13 cellular contexts compared by ENCODE assay signal in the genomic region with DNA sequence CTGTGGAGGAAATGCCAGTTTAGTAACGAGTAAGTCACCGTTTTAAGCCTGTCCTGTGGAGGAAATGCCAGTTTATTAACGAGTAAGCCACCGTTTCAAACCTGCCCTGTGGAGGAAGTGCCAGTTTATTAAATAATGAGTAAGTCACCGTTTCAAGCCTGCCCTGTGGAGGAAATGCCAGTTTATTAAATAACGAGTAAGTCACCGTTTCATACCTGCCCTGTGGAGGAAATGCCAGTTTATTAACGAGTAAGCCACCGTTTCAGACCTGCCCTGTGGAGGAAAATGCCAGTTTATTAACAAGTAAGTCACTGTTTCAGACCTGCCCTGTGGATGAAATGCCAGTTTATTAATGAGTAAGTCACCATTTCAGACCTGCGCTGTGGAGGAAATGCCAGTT. TPM values are rescaled to one million over a fixed set of nuclear protein-coding genes. Genes with fewer than 3 reads are reported as not detected.
A peak's percentile ranks its signal among the peaks of the same experiment; 100 is the strongest.
DNase-seq lines count a peak whose midpoint lies in the region; ATAC-seq and TF ChIP-seq lines count a peak whose summit lies in the region.
"Had no signal": no experiment of that assay in that cellular context is flagged by ENCODE, and none has a peak within 500 bp of the region (broad histone marks: within the 10 kb centered on the region; RNA-seq: fewer than 3 reads in every experiment).

No MANE protein-coding gene starts in this region.

- no peak for DNase-seq in CD4-positive, alpha-beta T cell
- DNase-seq in LNCaP clone FGC (ENCODE audit: low read depth) = peak; percentile 41
- peak in 1 of 4 donors; percentile 34 for DNase-seq in body of pancreas
- DNase-seq in glomerular visceral epithelial cell (ENCODE audit: extremely low spot score) = no peak
- no peak for DNase-seq in ascending aorta (ENCODE audit: low spot score in 2 of 2)
- DNase-seq: activated CD4-positive, alpha-beta T cell treated with anti-CD3 and anti-CD28 coated beads, Interleukin-2, amount 50 U/mL, for 48 hours; activated naive CD4-positive, alpha-beta T cell treated with anti-CD3 and anti-CD28 coated beads, Interleukin-2, amount 50 U/mL, for 16 hours; naive thymus-derived CD4-positive, alpha-beta T cell; tibial artery had no signal

- peak overlapping the region; percentile 32 for H3K4me3 ChIP-seq in LNCaP clone FGC (ENCODE audit: low read depth, low read length)
- no peak overlapping the region for H3K4me3 ChIP-seq in body of pancreas
- no peak overlapping the region for H3K4me3 ChIP-seq in mucosa of stomach (ENCODE audit: low read length)
- H3K4me3 ChIP-seq in ascending aorta = no peak overlapping the region
- H3K4me3 ChIP-seq: hepatocyte, tibial artery had no signal

- peak overlapping the region; percentile 3 for H3K9ac ChIP-seq in mucosa of stomach (ENCODE audit: low read length)

- H3K9me3 Mint-ChIP-seq in CD4-positive, alpha-beta T cell = no peaks in the 10 kb centered on the region
- H3K9me3 Mint-ChIP-seq: naive thymus-derived CD4-positive, alpha-beta T cell had no signal

- TF ChIP-seq POLR2A in body of pancreas (IDR thresholded peaks at IDR 0.05) = no peak

- H3K27ac Mint-ChIP-seq in CD4-positive, alpha-beta T cell = peak overlapping the region; percentile 45

- intact Hi-C loops in CD4-positive, alpha-beta T cell (cut with DNase I, micrococcal nuclease) = no loop called here
- intact Hi-C loops in body of pancreas (cut with DNase I) = no loop called here
- intact Hi-C loops in ascending aorta (cut with DNase I) = no loop called here

- H3K36me3 ChIP-seq in body of pancreas (replicated peaks in 1 of 2; ENCODE audit: insufficient read depth in 1 of 2, low read depth in 2 of 2) (peaks cover 6 to 24% of the 10 kb centered on the region in 2 donors), mucosa of stomach (ENCODE audit: control insufficient read depth, insufficient read depth, low read length) (no peaks in the 10 kb centered on the region), ascending aorta (peaks cover 57 to 78% of the 10 kb centered on the region in 2 donors)

- no peak for TF ChIP-seq CTCF in CD4-positive, alpha-beta T cell (IDR thresholded peaks at IDR 0.05)
- TF ChIP-seq CTCF in LNCaP clone FGC (IDR thresholded peaks at IDR 0.05; ENCODE audit: control insufficient read depth, extremely low read depth, insufficient read depth) (no peak), body of pancreas (IDR thresholded peaks at IDR 0.05) (no peak), ascending aorta (IDR thresholded peaks at IDR 0.05) (no peak)

- H3K27me3 Mint-ChIP-seq in CD4-positive, alpha-beta T cell = no peaks in the 10 kb centered on the region
- H3K27me3 Mint-ChIP-seq: naive thymus-derived CD4-positive, alpha-beta T cell had no signal

- peaks cover 9% of the 10 kb centered on the region for H3K4me1 Mint-ChIP-seq in CD4-positive, alpha-beta T cell (ENCODE audit: low read depth)

- H3K4me3 Mint-ChIP-seq in CD4-positive, alpha-beta T cell = peak overlapping the region; percentile 30
- H3K4me3 Mint-ChIP-seq: naive thymus-derived CD4-positive, alpha-beta T cell had no signal

- POLR2A ChIA-PET in CD4-positive, alpha-beta T cell (lab: Charles Lee) = no interaction called here

- no peaks in the 10 kb centered on the region for H3K27me3 ChIP-seq in CD4-positive, alpha-beta T cell (ENCODE audit: control insufficient read depth, insufficient read depth, low read length)
- H3K27me3 ChIP-seq in body of pancreas (no peaks in the 10 kb centered on the region), mucosa of stomach (ENCODE audit: control insufficient read depth, insufficient read depth, low read length) (no peaks in the 10 kb centered on the region), ascending aorta (no peaks in the 10 kb centered on the region)
- H3K27me3 ChIP-seq: hepatocyte, tibial artery had no signal

- H3K4me1 ChIP-seq in body of pancreas = peaks cover 8% of the 10 kb centered on the region
- no peaks in the 10 kb centered on the region for H3K4me1 ChIP-seq in mucosa of stomach (ENCODE audit: control insufficient read depth, insufficient read depth, low read length)
- H3K4me1 ChIP-seq in ascending aorta = no peaks in the 10 kb centered on the region
- H3K4me1 ChIP-seq: tibial artery had no signal

- H3K36me3 Mint-ChIP-seq in CD4-positive, alpha-beta T cell (ENCODE audit: low read depth) = peaks cover 66% of the 10 kb centered on the region

- no peak overlapping the region for H3K27ac ChIP-seq in CD4-positive, alpha-beta T cell (ENCODE audit: low read depth, low read length)
- peak overlapping the region; percentile 67 to 80 (median 74) for H3K27ac ChIP-seq in body of pancreas
- no peak overlapping the region for H3K27ac ChIP-seq in ascending aorta
- H3K27ac ChIP-seq: hepatocyte, tibial artery had no signal

- WGBS in body of pancreas, 2 donors = 58 to 65% methylated on average over 10 of the region's 10 CpGs

- no peak for ATAC-seq in CD4-positive, alpha-beta T cell (ENCODE audit: poor library complexity)
- peak; percentile 35 for ATAC-seq in body of pancreas
- ATAC-seq in HG03135 (IDR thresholded peaks at IDR 0.05; ENCODE audit: unreplicated experiment) = no peak
- ATAC-seq: naive thymus-derived CD4-positive, alpha-beta T cell; Right ventricle myocardium inferior had no signal

- no peaks in the 10 kb centered on the region for H3K9me3 ChIP-seq in CD4-positive, alpha-beta T cell (ENCODE audit: control insufficient read depth, low read length)
- H3K9me3 ChIP-seq in body of pancreas (no peaks in the 10 kb centered on the region), mucosa of stomach (ENCODE audit: control insufficient read depth, low read length) (no peaks in the 10 kb centered on the region), ascending aorta (no peaks in the 10 kb centered on the region)
- H3K9me3 ChIP-seq: tibial artery had no signal

- CTCF ChIA-PET in CD4-positive, alpha-beta T cell (lab: Charles Lee) = no interaction called here

RNA-seq across cellular contexts. Expression of a gene that starts 18.9 kb away (rescaled TPM):
- total RNA-seq in CD4-positive, alpha-beta T cell = 10 to 100 TPM; 36.9 to 38.1 TPM
- total RNA-seq in body of pancreas (10 to 100 TPM; 43.1 to 49.4 TPM), ascending aorta (41.4 TPM)

RNA-seq across cellular contexts. Expression of a gene that starts 34.4 kb away (rescaled TPM):
- total RNA-seq in CD4-positive, alpha-beta T cell = 100 to 1,000 TPM; 244 to 245 TPM
- 10 to 100 TPM; 62.8 to 75.5 TPM for total RNA-seq in body of pancreas
- 41.1 TPM for total RNA-seq in ascending aorta

RNA-seq across cellular contexts. Expression of a gene that starts 34.6 kb away (rescaled TPM):
- 1 to 10 TPM; 1.9 to 2.8 TPM for total RNA-seq in CD4-positive, alpha-beta T cell
- total RNA-seq in body of pancreas (1 to 10 TPM; 3.9 to 4.0 TPM), ascending aorta (6.1 TPM)

Comparison
In these comparisons a context has a peak if more than half of its experiments do, and no peak if none do; other contexts are left out.
1. H3K27ac ChIP-seq: peak in body of pancreas (4 of 4); none in CD4-positive, alpha-beta T cell (single experiment) and ascending aorta (0 of 2).